In genomic region chr7:136333636-136334035, GRCh38 we compare ENCODE assay signal across 8 cellular contexts.
"Had no signal": no experiment of that assay in that cellular context is flagged by ENCODE, and none has a peak within 500 bp of the region (broad histone marks: within the 10 kb centered on the region; RNA-seq: fewer than 3 reads in every experiment).

No MANE protein-coding gene starts in this region.

- H3K9ac ChIP-seq: GM23248 had no signal

- H3K9me3 Mint-ChIP-seq: IgD-negative memory B cell had no signal

- H3K27me3 Mint-ChIP-seq: IgD-negative memory B cell had no signal

- H3K4me3 Mint-ChIP-seq: HFFc6, IgD-negative memory B cell had no signal

- H2AFZ ChIP-seq: GM23248 had no signal

- H3K9me3 ChIP-seq: HAP-1 had no signal

- H3K4me3 ChIP-seq: GM23248, HAP-1 had no signal

- H3K4me1 ChIP-seq: HAP-1 had no signal

- DNase-seq: GM23248, H7, HFFc6, KBM-7 had no signal

- FAIRE-seq: HepG2 had no signal

- H3K36me3 ChIP-seq: HAP-1 had no signal

- H3K27ac ChIP-seq: GM23248, HL-60 had no signal

- H3K27ac Mint-ChIP-seq: HFFc6, IgD-negative memory B cell had no signal

- H3K4me1 Mint-ChIP-seq: IgD-negative memory B cell had no signal
